In the genomic region with DNA sequence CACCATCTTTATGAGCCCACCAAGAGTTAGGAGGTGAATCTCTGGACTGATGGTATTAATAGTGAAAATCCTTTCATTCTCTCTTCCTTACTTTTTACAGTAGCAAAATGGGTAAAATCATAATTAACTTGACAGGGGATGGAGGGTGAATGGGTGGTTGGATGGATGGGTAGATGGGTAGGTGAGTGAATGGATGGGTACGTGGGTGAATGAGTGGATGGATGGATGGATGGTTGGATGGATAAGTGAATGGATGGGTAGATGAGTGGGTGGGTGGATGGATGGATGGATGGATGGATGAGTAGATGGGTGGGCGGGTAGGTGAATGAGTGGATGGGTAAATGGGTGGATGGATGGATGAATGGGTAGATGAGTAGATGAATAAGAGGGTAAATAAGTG, we compare ENCODE assay signal across 31 cellular contexts.
"Had no signal": no experiment of that assay in that cellular context is flagged by ENCODE, and none has a peak within 500 bp of the region (broad histone marks: within the 10 kb centered on the region; RNA-seq: fewer than 3 reads in every experiment).

No MANE protein-coding gene starts in this region.

- H3K27ac Mint-ChIP-seq: activated B cell treated with CpG ODN at 0.5 μM for 24 hours; activated CD8-positive, alpha-beta T cell treated with anti-CD3 and anti-CD28 coated beads for 36 hours; activated naive CD8-positive, alpha-beta T cell; activated T-helper 17 cell treated with anti-CD3 and anti-CD28 coated beads, Interleukin-2, amount 50 U/mL, for 72 hours; effector memory CD8-positive, alpha-beta T cell; T-helper 17 cell; T-helper 2 cell treated with Interferon-gamma antibody and Interleukin-4, amounts not matched to agents 5 μg/mL and 100 μg/mL, for 36 hours had no signal

- H3K9me3 Mint-ChIP-seq: activated B cell treated with CpG ODN at 0.5 μM for 24 hours; effector memory CD8-positive, alpha-beta T cell had no signal

- DNase-seq: activated B cell treated with CpG ODN at 0.5 μM for 24 hours; activated CD4-positive, alpha-beta T cell treated with anti-CD3 and anti-CD28 coated beads for 48 hours; activated CD4-positive, alpha-beta T cell treated with anti-CD3 and anti-CD28 coated beads, Interleukin-2, amount 50 U/mL, for 1 hour; activated CD4-positive, alpha-beta T cell treated with anti-CD3 and anti-CD28 coated beads, Interleukin-2, amount 50 U/mL, for 48 hours; activated CD8-positive, alpha-beta memory T cell treated with anti-CD3 and anti-CD28 coated beads for 24 hours; activated CD8-positive, alpha-beta T cell treated with anti-CD3 and anti-CD28 coated beads for 36 hours; activated effector memory CD4-positive, alpha-beta T cell treated with Interleukin-2 at 50 U/mL for 16 hours; activated gamma-delta T cell treated with Interleukin-2 at 50 U/mL for 16 hours; activated naive CD4-positive, alpha-beta T cell treated with anti-CD3 and anti-CD28 coated beads, Interleukin-2, amount 50 U/mL, for 16 hours; activated naive CD4-positive, alpha-beta T cell treated with Interleukin-2 at 50 U/mL for 16 hours; activated T-cell treated with anti-CD3 and anti-CD28 coated beads, Interleukin-2, amount 50 U/mL, for 4 hours; amniotic stem cell; anterior cingulate cortex; brain microvascular endothelial cell; cortex of kidney; dermis blood vessel endothelial cell; effector CD4-positive, alpha-beta T cell; effector memory CD8-positive, alpha-beta T cell; erythroblast; foreskin keratinocyte; gastrocnemius medialis; glutamatergic neuron; heart left ventricle; T-helper 17 cell; T1000; WERI-Rb-1 had no signal

- H3K4me3 Mint-ChIP-seq: activated B cell treated with CpG ODN at 0.5 μM for 24 hours; activated CD8-positive, alpha-beta T cell treated with anti-CD3 and anti-CD28 coated beads for 36 hours; activated naive CD8-positive, alpha-beta T cell; activated T-cell treated with anti-CD3 and anti-CD28 coated beads, Interleukin-2, amount 50 U/mL, for 4 hours; activated T-helper 17 cell treated with anti-CD3 and anti-CD28 coated beads, Interleukin-2, amount 50 U/mL, for 72 hours; effector memory CD8-positive, alpha-beta T cell; T-helper 17 cell; T-helper 2 cell treated with Interferon-gamma antibody and Interleukin-4, amounts not matched to agents 5 μg/mL and 100 μg/mL, for 36 hours had no signal

- H3K4me1 Mint-ChIP-seq: activated B cell treated with CpG ODN at 0.5 μM for 24 hours; activated T-helper 17 cell treated with anti-CD3 and anti-CD28 coated beads, Interleukin-2, amount 50 U/mL, for 72 hours; T-helper 17 cell had no signal

- H3K9me3 ChIP-seq: gastrocnemius medialis had no signal

- H3K27me3 ChIP-seq: brain microvascular endothelial cell, gastrocnemius medialis had no signal

- H3K4me3 ChIP-seq: esophagus muscularis mucosa, gastrocnemius medialis, heart left ventricle had no signal

- H3K36me3 ChIP-seq: brain microvascular endothelial cell, esophagus muscularis mucosa, gastrocnemius medialis, heart left ventricle, WERI-Rb-1 had no signal

- H3K36me3 Mint-ChIP-seq: activated naive CD8-positive, alpha-beta T cell had no signal

- H3K4me1 ChIP-seq: esophagus muscularis mucosa, gastrocnemius medialis, heart left ventricle had no signal

- H3K27me3 Mint-ChIP-seq: activated B cell treated with CpG ODN at 0.5 μM for 24 hours had no signal

- H3K27ac ChIP-seq: brain microvascular endothelial cell, esophagus muscularis mucosa, foreskin keratinocyte, gastrocnemius medialis, heart left ventricle, WERI-Rb-1 had no signal

- ATAC-seq: activated CD4-positive, CD25-positive, alpha-beta regulatory T cell treated with anti-CD3 and anti-CD28 coated beads, Interleukin-2, amount 50 U/mL, for 24 hours; activated CD8-positive, alpha-beta T cell treated with anti-CD3 and anti-CD28 coated beads for 36 hours; activated T-cell treated with anti-CD3 and anti-CD28 coated beads, Interleukin-2, amount 50 U/mL, for 4 hours; activated T-helper 17 cell treated with anti-CD3 and anti-CD28 coated beads, Interleukin-2, amount 50 U/mL, for 72 hours; effector memory CD8-positive, alpha-beta T cell; foreskin keratinocyte; gastrocnemius medialis; heart left ventricle; T-helper 17 cell had no signal
